19 cellular contexts compared by ENCODE assay signal in the genomic region with DNA sequence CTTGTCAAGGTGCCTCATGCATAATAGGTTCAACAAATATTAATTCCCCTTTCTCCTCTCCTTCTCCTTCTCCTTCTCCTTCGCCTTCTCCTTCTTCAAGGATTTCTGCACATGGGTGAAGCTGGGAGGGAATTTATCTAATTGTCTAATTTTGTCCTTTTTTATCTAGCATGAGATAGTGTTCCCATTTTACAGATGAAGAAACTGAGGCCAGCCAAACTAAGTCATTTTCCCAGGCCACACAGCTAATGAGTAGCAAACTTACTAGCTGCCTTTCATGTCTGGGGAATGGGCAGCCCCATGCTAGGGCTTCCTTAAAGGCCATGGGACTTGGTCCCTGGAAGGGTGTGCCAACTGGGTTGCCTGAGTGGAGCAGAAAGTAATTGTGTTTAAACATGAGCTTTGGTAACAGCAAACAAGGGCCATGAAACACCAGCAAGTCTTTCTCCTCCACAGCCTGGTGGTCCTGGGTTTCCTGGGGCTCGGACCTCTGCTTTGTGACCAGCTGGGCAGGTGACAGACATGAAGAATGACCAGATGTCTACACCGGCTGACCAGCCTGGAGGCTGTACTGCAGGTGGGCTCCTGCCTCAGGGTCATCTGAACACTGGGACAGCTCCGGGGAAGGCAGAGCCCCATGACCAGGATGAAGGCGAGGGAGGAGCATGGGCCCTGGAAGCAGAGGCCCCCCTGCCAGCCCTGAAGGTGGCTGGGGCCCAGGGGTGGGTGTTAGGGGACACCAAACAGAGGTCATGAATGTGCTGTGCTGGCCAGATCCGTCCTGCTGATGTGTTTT.
DNase-seq lines count a peak whose midpoint lies in the region; ATAC-seq, FAIRE-seq and TF ChIP-seq lines count a peak whose summit lies in the region.
"Had no signal": no experiment of that assay in that cellular context is flagged by ENCODE, and none has a peak within 500 bp of the region (broad histone marks: within the 10 kb centered on the region; RNA-seq: fewer than 3 reads in every experiment).

No MANE protein-coding gene starts in this region.

- no peaks in the 10 kb centered on the region for H3K27me3 ChIP-seq in ascending aorta
- H3K27me3 ChIP-seq in HepG2 (ENCODE audit: control insufficient read depth in 1 of 2, insufficient read depth in 2 of 2, low read length in 2 of 2): peaks cover 0 to 7% of the 10 kb centered on the region in 2 experiments; a peak in 1 of 5 replicates
- H3K27me3 ChIP-seq in tibial artery: no peaks in the 10 kb centered on the region
- H3K27me3 ChIP-seq in PC-9 (ENCODE audit: insufficient read depth, low read depth): no peaks in the 10 kb centered on the region
- no peaks in the 10 kb centered on the region for H3K27me3 ChIP-seq in esophagus muscularis mucosa

- H3K4me1 Mint-ChIP-seq in activated CD8-positive, alpha-beta memory T cell treated with anti-CD3 and anti-CD28 coated beads, Interleukin-2, amount 10 ng/mL, durations not matched to agents 7 days and 5 days: peaks cover 9% of the 10 kb centered on the region
- H3K4me1 Mint-ChIP-seq: B cell had no signal

- no peaks in the 10 kb centered on the region for H3K9me3 ChIP-seq in ascending aorta
- no peaks in the 10 kb centered on the region for H3K9me3 ChIP-seq in HepG2 (ENCODE audit: low read length)
- no peaks in the 10 kb centered on the region for H3K9me3 ChIP-seq in tibial artery
- no peaks in the 10 kb centered on the region for H3K9me3 ChIP-seq in PC-9 (ENCODE audit: insufficient read depth, low read depth)
- no peaks in the 10 kb centered on the region for H3K9me3 ChIP-seq in esophagus muscularis mucosa

- H2AFZ ChIP-seq in HepG2 (ENCODE audit: low read length) (no peak overlapping the region), PC-9 (no peak overlapping the region)

- no peak overlapping the region for H3K4me3 Mint-ChIP-seq in activated CD8-positive, alpha-beta memory T cell treated with anti-CD3 and anti-CD28 coated beads, Interleukin-2, amount 10 ng/mL, durations not matched to agents 7 days and 5 days
- H3K4me3 Mint-ChIP-seq: B cell; CD4-positive, alpha-beta T cell had no signal

- no peak for FAIRE-seq in HepG2 (lab: Jason Lieb, UNC)

- no peaks in the 10 kb centered on the region for H3K27me3 Mint-ChIP-seq in activated CD8-positive, alpha-beta memory T cell treated with anti-CD3 and anti-CD28 coated beads, Interleukin-2, amount 10 ng/mL, durations not matched to agents 7 days and 5 days
- H3K27me3 Mint-ChIP-seq: CD4-positive, alpha-beta T cell had no signal

- no peak overlapping the region for H3K4me3 ChIP-seq in ascending aorta
- H3K4me3 ChIP-seq in HepG2 (replicated peaks in 1 of 3; ENCODE audit: insufficient read depth in 1 of 3, low read depth in 2 of 3, low read length in 3 of 3): no peak overlapping the region
- H3K4me3 ChIP-seq in tibial artery: no peak overlapping the region
- no peak overlapping the region for H3K4me3 ChIP-seq in PC-9
- H3K4me3 ChIP-seq in esophagus muscularis mucosa: no peak overlapping the region

- in situ Hi-C loops in HepG2 (cut with HindIII; ENCODE audit: extremely low pct_ligation_motif_present, low pct_unique_long_range_greater_than_20kb): no loop called here

- no peaks in the 10 kb centered on the region for H3K36me3 ChIP-seq in ascending aorta
- no peaks in the 10 kb centered on the region for H3K36me3 ChIP-seq in HepG2 (replicated peaks in 1 of 2; ENCODE audit: control insufficient read depth in 1 of 2, insufficient read depth in 2 of 2, low read length in 2 of 2)
- H3K36me3 ChIP-seq in tibial artery: no peaks in the 10 kb centered on the region
- H3K36me3 ChIP-seq in PC-9 (ENCODE audit: low read depth): no peaks in the 10 kb centered on the region
- no peaks in the 10 kb centered on the region for H3K36me3 ChIP-seq in esophagus muscularis mucosa

- H3K36me3 Mint-ChIP-seq in activated CD8-positive, alpha-beta memory T cell treated with anti-CD3 and anti-CD28 coated beads, Interleukin-2, amount 10 ng/mL, durations not matched to agents 7 days and 5 days: no peaks in the 10 kb centered on the region

- BruUV-seq in HepG2 (replicated peaks; lab: Mats Ljungman, UMichigan) (no TSS peak), PC-9 (replicated peaks; lab: Mats Ljungman, UMichigan) (no TSS peak)

- TF ChIP-seq CTCF in ascending aorta (IDR thresholded peaks at IDR 0.05): no peak
- TF ChIP-seq CTCF in HepG2 (CRISPR knock-in tag; IDR thresholded peaks at IDR 0.05): no peak
- TF ChIP-seq CTCF in tibial artery (IDR thresholded peaks at IDR 0.05): no peak
- TF ChIP-seq CTCF in PC-9 (conservative IDR thresholded peaks at IDR 0.05): no peak
- no peak for TF ChIP-seq CTCF in esophagus muscularis mucosa (IDR thresholded peaks at IDR 0.05)

- H3K9me2 ChIP-seq in PC-9 (ENCODE audit: insufficient read depth): no peaks in the 10 kb centered on the region

- no peak overlapping the region for H3K9ac ChIP-seq in HepG2 (ENCODE audit: insufficient read depth, low read depth, low read length)

- POLR2A ChIA-PET in HepG2 (lab: Yijun Ruan, JAX): no interaction called here
- POLR2A ChIA-PET in PC-9 (lab: Charles Lee; ENCODE audit: unreplicated experiment): no interaction called here

- TF ChIP-seq RAD21 in HepG2 (CRISPR knock-in tag; IDR thresholded peaks at IDR 0.05): no peak

- peak overlapping the region; percentile 64 to 82 for H3K27ac ChIP-seq in ascending aorta
- no peak overlapping the region for H3K27ac ChIP-seq in HepG2 (ENCODE audit: extremely low read length, insufficient read depth, low read length)
- peak overlapping the region; percentile 36 to 70 for H3K27ac ChIP-seq in tibial artery
- no peak overlapping the region for H3K27ac ChIP-seq in PC-9
- no peak overlapping the region for H3K27ac ChIP-seq in esophagus muscularis mucosa (replicated peaks in 1 of 4)
- H3K27ac ChIP-seq: 22Rv1 had no signal

- H3K79me2 ChIP-seq in HepG2 (ENCODE audit: insufficient read depth, low read length): no peaks in the 10 kb centered on the region
- no peaks in the 10 kb centered on the region for H3K79me2 ChIP-seq in PC-9 (ENCODE audit: low read depth)

- H3K9me3 Mint-ChIP-seq in activated CD8-positive, alpha-beta memory T cell treated with anti-CD3 and anti-CD28 coated beads, Interleukin-2, amount 10 ng/mL, durations not matched to agents 7 days and 5 days (ENCODE audit: low read depth): no peaks in the 10 kb centered on the region
- H3K9me3 Mint-ChIP-seq: CD4-positive, alpha-beta T cell had no signal

- CTCF ChIA-PET in activated CD8-positive, alpha-beta memory T cell treated with anti-CD3 and anti-CD28 coated beads, Interleukin-2, amount 10 ng/mL, durations not matched to agents 7 days and 5 days (lab: Charles Lee): interaction anchor here (0.7 to 6.2 kb wide), 9 partner anchors 10 to 311 kb away, joined by 3 to 155 read pairs (median 4); no protein-coding TSS in a partner anchor
- CTCF ChIA-PET in HepG2 (lab: Yijun Ruan, JAX; ENCODE audit: low intra/inter-chr PET ratio, low total read pairs) (interaction anchor here (3.0 kb wide), 1 partner anchor 263 kb away, joined by 23 read pairs; no protein-coding TSS in a partner anchor), PC-9 (lab: Charles Lee) (interaction anchor here (1.0 to 2.9 kb wide), 2 partner anchors 55 to 263 kb away, joined by 3 to 31 read pairs; no protein-coding TSS in a partner anchor)

- TF ChIP-seq EP300 in HepG2 (IDR thresholded peaks at IDR 0.05; ENCODE audit: low read depth in 2 of 2, low read length in 2 of 2): no peak
- TF ChIP-seq EP300 in HepG2 (CRISPR knock-in tag; IDR thresholded peaks at IDR 0.05; ENCODE audit: borderline replicate concordance): no peak
- TF ChIP-seq EP300 in esophagus muscularis mucosa (IDR thresholded peaks at IDR 0.05): no peak

- no peak for ATAC-seq in activated CD8-positive, alpha-beta memory T cell treated with anti-CD3 and anti-CD28 coated beads, Interleukin-2, amount 10 ng/mL, durations not matched to agents 7 days and 5 days
- no peak for ATAC-seq in HepG2

- H3K4me2 ChIP-seq in HepG2 (ENCODE audit: low read depth, low read length) (no peak overlapping the region), PC-9 (no peak overlapping the region)

- H4K20me1 ChIP-seq in HepG2 (ENCODE audit: insufficient read depth, low read length) (no peaks in the 10 kb centered on the region), PC-9 (ENCODE audit: insufficient read depth) (no peaks in the 10 kb centered on the region)

- H3K27ac Mint-ChIP-seq in activated CD8-positive, alpha-beta memory T cell treated with anti-CD3 and anti-CD28 coated beads, Interleukin-2, amount 10 ng/mL, durations not matched to agents 7 days and 5 days: no peak overlapping the region
- H3K27ac Mint-ChIP-seq: B cell; CD4-positive, alpha-beta T cell had no signal

- TF ChIP-seq POLR2A in HepG2 (IDR thresholded peaks at IDR 0.05; ENCODE audit: insufficient read depth in 1 of 2, low read depth in 2 of 2, low read length in 2 of 2) (no peak), esophagus muscularis mucosa (IDR thresholded peaks at IDR 0.05; ENCODE audit: low read depth) (no peak)

- peaks cover 7 to 20% of the 10 kb centered on the region in 2 donors for H3K4me1 ChIP-seq in ascending aorta
- H3K4me1 ChIP-seq in HepG2 (ENCODE audit: insufficient read depth, low read length): no peaks in the 10 kb centered on the region
- H3K4me1 ChIP-seq in tibial artery: peaks cover 0 to 39% (median 30%) of the 10 kb centered on the region in 4 donors
- H3K4me1 ChIP-seq in PC-9 (replicated peaks; ENCODE audit: insufficient read depth): no peaks in the 10 kb centered on the region
- H3K4me1 ChIP-seq in esophagus muscularis mucosa: peaks cover 0 to 17% (median 11%) of the 10 kb centered on the region in 4 donors

- DNase-seq in activated CD8-positive, alpha-beta memory T cell treated with anti-CD3 and anti-CD28 coated beads for 24 hours: peak; percentile 47
- DNase-seq in activated CD8-positive, alpha-beta memory T cell treated with anti-CD3 and anti-CD28 coated beads, Interleukin-2, amount 10 ng/mL, durations not matched to agents 7 days and 5 days: no peak
- DNase-seq in ascending aorta (ENCODE audit: low spot score in 2 of 2) (peak in 1 of 2 donors; percentile 51), HepG2 (ENCODE audit: low spot score) (no peak), tibial artery (peak in 1 of 2 donors; percentile 64), NCI-H774 (lab: John Stamatoyannopoulos, UW) (no peak), PC-9 (no peak), esophagus muscularis mucosa (ENCODE audit: extremely low spot score) (no peak)
- DNase-seq: EL, Kasumi-1, NCI-H1105 treated with DMSO at 0.1 percent for 48 hours, NCI-H1694 treated with DMSO at 0.1 percent for 48 hours, NCI-H2107, NCI-H226, NCI-H526 treated with DMSO at 0.1 percent for 48 hours, RPMI8226 had no signal

- 8% methylated on average over 4 of the region's 6 CpGs for WGBS in HepG2 (ENCODE audit: low lambda C conversion rate)
- 71% methylated on average over 2 of the region's 6 CpGs for WGBS in esophagus muscularis mucosa

- no peaks in the 10 kb centered on the region for H3F3A ChIP-seq in PC-9 (ENCODE audit: insufficient read depth, low read depth)

- intact Hi-C loops in ascending aorta (cut with DNase I) (loop anchor here (5.0 kb wide), 1 partner anchor 118 kb away; no protein-coding TSS in a partner anchor), HepG2 (cut with micrococcal nuclease; ENCODE audit: unreplicated experiment) (loop anchor here (5.0 kb wide), 1 partner anchor 263 kb away; no protein-coding TSS in a partner anchor), tibial artery (cut with DNase I; ENCODE audit: low total_unique reads) (no loop called here), PC-9 (cut with micrococcal nuclease; ENCODE audit: unreplicated experiment) (loop anchor here (10.0 kb wide), 1 partner anchor 116 kb away; no protein-coding TSS in a partner anchor), esophagus muscularis mucosa (cut with DNase I) (loop anchor here (5.0 kb wide), 1 partner anchor 263 kb away; no protein-coding TSS in a partner anchor)

Comparison
In these comparisons a context has a peak if more than half of its experiments do, and no peak if none do; other contexts are left out.
1. H3K27ac ChIP-seq: peak in ascending aorta (2 of 2) and tibial artery (2 of 2); none in HepG2 (single experiment), PC-9 (single experiment) and esophagus muscularis mucosa (0 of 4).